12 cellular contexts compared by ENCODE assay signal in the genomic region with DNA sequence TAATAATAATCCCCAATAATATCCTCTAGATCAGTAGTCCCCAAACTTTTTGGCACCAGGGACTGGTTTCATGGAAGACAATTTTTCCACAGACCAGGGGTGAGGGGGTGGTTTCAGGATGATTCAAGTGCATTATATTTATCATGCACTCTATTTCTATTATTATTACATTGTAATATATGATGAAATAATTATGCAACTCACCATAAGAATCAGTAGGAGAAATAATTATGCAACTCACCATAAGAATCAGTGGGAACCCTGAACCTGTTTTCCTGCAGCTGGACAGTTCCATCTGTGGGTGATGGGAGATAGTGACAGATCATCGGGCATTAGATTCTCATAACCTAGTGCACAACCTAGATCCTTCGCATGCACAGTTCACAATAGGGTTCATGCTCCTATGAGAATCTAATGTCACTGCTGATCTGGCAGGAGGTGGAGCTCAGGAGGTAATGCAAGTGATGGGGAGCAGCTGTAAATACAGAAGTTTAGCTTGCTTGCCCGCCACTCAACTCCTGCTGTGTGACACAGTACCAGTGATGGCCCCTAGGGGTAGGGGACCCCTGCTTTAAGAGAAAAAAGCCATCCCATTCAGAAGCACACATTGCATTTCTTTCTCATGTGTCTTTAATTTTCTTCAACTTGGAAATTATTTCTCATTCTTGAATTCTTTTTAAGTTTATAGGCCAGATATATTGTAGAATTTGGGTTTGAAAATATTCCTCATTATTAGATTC. TPM values are rescaled to one million over a fixed set of nuclear protein-coding genes. Genes with fewer than 3 reads are reported as not detected.
DNase-seq lines count a peak whose midpoint lies in the region; ATAC-seq, FAIRE-seq and TF ChIP-seq lines count a peak whose summit lies in the region.
"Had no signal": no experiment of that assay in that cellular context is flagged by ENCODE, and none has a peak within 500 bp of the region (broad histone marks: within the 10 kb centered on the region; RNA-seq: fewer than 3 reads in every experiment).

No MANE protein-coding gene starts in this region.

- FAIRE-seq in K562 (lab: Jason Lieb, UNC), result peak; percentile 56

- H3K4me1 Mint-ChIP-seq in activated CD4-positive, alpha-beta T cell treated with anti-CD3 and anti-CD28 coated beads, Interleukin-2, amount 10 ng/mL, durations not matched to agents 7 days and 5 days, result no peaks in the 10 kb centered on the region
- H3K4me1 Mint-ChIP-seq in activated T-helper 1 cell treated with anti-CD3 and anti-CD28 coated beads, Interleukin-12 subunit alpha, Interleukin-12 subunit beta, Interleukin-2, Interleukin-4 antibody, amounts not matched to agents 30 ng/mL and 10 ng/mL and 1 ng/mL, durations not matched to agents 14 hours and 24 hours and 36 hours (ENCODE audit: low read depth), result no peaks in the 10 kb centered on the region

- no peak overlapping the region for H3K4me3 Mint-ChIP-seq in activated CD4-positive, alpha-beta T cell treated with anti-CD3 and anti-CD28 coated beads, Interleukin-2, amount 10 ng/mL, durations not matched to agents 7 days and 5 days
- no peak overlapping the region for H3K4me3 Mint-ChIP-seq in activated T-helper 1 cell treated with anti-CD3 and anti-CD28 coated beads, Interleukin-12 subunit alpha, Interleukin-12 subunit beta, Interleukin-2, Interleukin-4 antibody, amounts not matched to agents 30 ng/mL and 10 ng/mL and 1 ng/mL, durations not matched to agents 14 hours and 24 hours and 36 hours

- no peaks in the 10 kb centered on the region for H3K4me1 ChIP-seq in K562 (replicated peaks in 1 of 2; ENCODE audit: control insufficient read depth in 2 of 2, insufficient read depth in 2 of 2, low read length in 2 of 2)
- H3K4me1 ChIP-seq in smooth muscle cell (ENCODE audit: low read depth), result no peaks in the 10 kb centered on the region

- H2AFZ ChIP-seq in K562 (ENCODE audit: low read depth, low read length) (no peak overlapping the region), smooth muscle cell (ENCODE audit: low read depth) (no peak overlapping the region)

- no peak for TF ChIP-seq RAD21 in K562 (CRISPR knock-in tag; conservative IDR thresholded peaks at IDR 0.05 in 1 of 2, IDR thresholded peaks at IDR 0.05 in 1 of 2)

- no peak for TF ChIP-seq EP300 in K562 (IDR thresholded peaks at IDR 0.05; ENCODE audit: low read length)

- H3K27me3 ChIP-seq in K562 (ENCODE audit: control insufficient read depth in 2 of 2, insufficient read depth in 2 of 2, low read length in 2 of 2) (no peaks in the 10 kb centered on the region; a peak in 2 of 5 replicates), smooth muscle cell (ENCODE audit: low read depth) (no peaks in the 10 kb centered on the region)
- H3K27me3 ChIP-seq: SJSA1 had no signal

- no peaks in the 10 kb centered on the region for H3K9me1 ChIP-seq in K562 (ENCODE audit: control insufficient read depth, insufficient read depth, low read length)

- H3K36me3 ChIP-seq in K562 (ENCODE audit: control insufficient read depth, insufficient read depth, low read length), result no peaks in the 10 kb centered on the region
- no peaks in the 10 kb centered on the region for H3K36me3 ChIP-seq in smooth muscle cell (ENCODE audit: low read depth)
- H3K36me3 ChIP-seq: SJSA1 had no signal

- no peaks in the 10 kb centered on the region for H3K9me3 ChIP-seq in K562 (replicated peaks; ENCODE audit: control insufficient read depth, insufficient read depth, low read depth, low read length)
- H3K9me3 ChIP-seq in smooth muscle cell (replicated peaks; ENCODE audit: low read depth), result no peaks in the 10 kb centered on the region
- H3K9me3 ChIP-seq: SJSA1 had no signal

- H3K27me3 Mint-ChIP-seq in activated CD4-positive, alpha-beta T cell treated with anti-CD3 and anti-CD28 coated beads, Interleukin-2, amount 10 ng/mL, durations not matched to agents 7 days and 5 days, result peaks cover 1% of the 10 kb centered on the region
- peaks cover 4% of the 10 kb centered on the region for H3K27me3 Mint-ChIP-seq in activated T-helper 1 cell treated with anti-CD3 and anti-CD28 coated beads, Interleukin-12 subunit alpha, Interleukin-12 subunit beta, Interleukin-2, Interleukin-4 antibody, amounts not matched to agents 30 ng/mL and 10 ng/mL and 1 ng/mL, durations not matched to agents 14 hours and 24 hours and 36 hours (ENCODE audit: insufficient read depth)

- DNase-seq in activated CD4-positive, alpha-beta T cell treated with anti-CD3 and anti-CD28 coated beads for 48 hours, result peak; percentile 12
- no peak for DNase-seq in activated CD4-positive, alpha-beta T cell treated with anti-CD3 and anti-CD28 coated beads, Interleukin-2, amount 10 ng/mL, durations not matched to agents 7 days and 5 days
- DNase-seq in K562 (ENCODE audit: extremely low read depth in 1 of 4, low spot score in 3 of 4) (peak; percentile 17 to 32 (median 24)), smooth muscle cell (lab: John Stamatoyannopoulos, UW; ENCODE audit: unreplicated experiment) (no peak), NCI-H510A treated with DMSO at 0.1 percent for 48 hours (lab: John Stamatoyannopoulos, UW) (no peak)
- DNase-seq in activated T-helper 1 cell treated with anti-CD3 and anti-CD28 coated beads, Interleukin-12 subunit alpha, Interleukin-12 subunit beta, Interleukin-2, Interleukin-4 antibody, amounts not matched to agents 30 ng/mL and 10 ng/mL and 1 ng/mL, durations not matched to agents 14 hours and 24 hours and 36 hours (ENCODE audit: low spot score), result no peak
- DNase-seq: NCI-H2171 treated with DMSO at 0.1 percent for 48 hours had no signal

- no peak overlapping the region for H3K4me3 ChIP-seq in K562
- H3K4me3 ChIP-seq in smooth muscle cell, result no peak overlapping the region
- H3K4me3 ChIP-seq: SJSA1 had no signal

- ATAC-seq in HG03342 (IDR thresholded peaks at IDR 0.05; ENCODE audit: unreplicated experiment) (peak; percentile 70), K562 (peak; percentile 87), HG02970 (IDR thresholded peaks at IDR 0.05; ENCODE audit: low FRiP score, unreplicated experiment) (no peak)
- ATAC-seq: activated naive CD4-positive, alpha-beta T cell treated with anti-CD3 and anti-CD28 coated beads, Interleukin-2, amount 50 U/mL, for 72 hours had no signal

- BruUV-seq in K562 (replicated peaks; lab: Mats Ljungman, UMichigan), result no TSS peak

- H3K9me3 Mint-ChIP-seq in activated CD4-positive, alpha-beta T cell treated with anti-CD3 and anti-CD28 coated beads, Interleukin-2, amount 10 ng/mL, durations not matched to agents 7 days and 5 days, result no peaks in the 10 kb centered on the region
- no peaks in the 10 kb centered on the region for H3K9me3 Mint-ChIP-seq in activated T-helper 1 cell treated with anti-CD3 and anti-CD28 coated beads, Interleukin-12 subunit alpha, Interleukin-12 subunit beta, Interleukin-2, Interleukin-4 antibody, amounts not matched to agents 30 ng/mL and 10 ng/mL and 1 ng/mL, durations not matched to agents 14 hours and 24 hours and 36 hours
- H3K9me3 Mint-ChIP-seq: activated naive CD4-positive, alpha-beta T cell treated with anti-CD3 and anti-CD28 coated beads, Interleukin-2, amount 50 U/mL, for 72 hours had no signal

- in situ Hi-C loops in K562 (cut with MboI), result no loop called here

- POLR2A ChIA-PET in activated CD4-positive, alpha-beta T cell treated with anti-CD3 and anti-CD28 coated beads, Interleukin-2, amount 10 ng/mL, durations not matched to agents 7 days and 5 days (lab: Charles Lee), result no interaction called here
- POLR2A ChIA-PET in K562 (lab: Yijun Ruan, JAX), result interaction anchor here (0.5 kb wide), 1 partner anchor 745 kb away, joined by 3 read pairs; no protein-coding TSS in a partner anchor

- CTCF ChIA-PET in activated CD4-positive, alpha-beta T cell treated with anti-CD3 and anti-CD28 coated beads, Interleukin-2, amount 10 ng/mL, durations not matched to agents 7 days and 5 days (lab: Charles Lee), result interaction anchor here (0.9 kb wide), 1 partner anchor 9 kb away, joined by 4 read pairs; no protein-coding TSS in a partner anchor
- CTCF ChIA-PET in K562 (lab: Yijun Ruan, JAX; ENCODE audit: low intra/inter-chr PET ratio), result no interaction called here

- intact Hi-C loops in K562 (cut with micrococcal nuclease), result no loop called here
- intact Hi-C loops in activated T-helper 1 cell treated with anti-CD3 and anti-CD28 coated beads, Interleukin-12 subunit alpha, Interleukin-12 subunit beta, Interleukin-2, Interleukin-4 antibody, amounts not matched to agents 30 ng/mL and 10 ng/mL and 1 ng/mL, durations not matched to agents 14 hours and 24 hours and 36 hours (cut with micrococcal nuclease), result no loop called here

- H3K9ac ChIP-seq in K562 (ENCODE audit: insufficient read depth in 1 of 2, low read depth in 2 of 2, low read length in 2 of 2), result no peak overlapping the region
- H3K9ac ChIP-seq in smooth muscle cell (ENCODE audit: low read depth), result no peak overlapping the region

- H3K27ac ChIP-seq in K562 (ENCODE audit: extremely low read depth, low read depth, low read length), result no peak overlapping the region
- H3K27ac ChIP-seq in smooth muscle cell (ENCODE audit: low read depth), result no peak overlapping the region
- H3K27ac ChIP-seq: SJSA1 had no signal

- TF ChIP-seq CTCF in K562 (IDR thresholded peaks at IDR 0.05 in 2 of 3, conservative IDR thresholded peaks at IDR 0.05 in 1 of 3; ENCODE audit: insufficient read depth in 2 of 3, low read depth in 1 of 3, low read length in 3 of 3) (peak; percentile 32 to 40 (median 35)), smooth muscle cell (IDR thresholded peaks at IDR 0.05; ENCODE audit: borderline replicate concordance, insufficient read depth, poor library complexity, severe bottlenecking) (peak; percentile 3)

- H3K4me2 ChIP-seq in K562 (ENCODE audit: insufficient read depth, low read length) (no peak overlapping the region), smooth muscle cell (no peak overlapping the region)

- H3K27ac Mint-ChIP-seq in activated CD4-positive, alpha-beta T cell treated with anti-CD3 and anti-CD28 coated beads, Interleukin-2, amount 10 ng/mL, durations not matched to agents 7 days and 5 days, result no peak overlapping the region
- H3K27ac Mint-ChIP-seq in activated T-helper 1 cell treated with anti-CD3 and anti-CD28 coated beads, Interleukin-12 subunit alpha, Interleukin-12 subunit beta, Interleukin-2, Interleukin-4 antibody, amounts not matched to agents 30 ng/mL and 10 ng/mL and 1 ng/mL, durations not matched to agents 14 hours and 24 hours and 36 hours, result no peak overlapping the region
- H3K27ac Mint-ChIP-seq: activated naive CD4-positive, alpha-beta T cell treated with anti-CD3 and anti-CD28 coated beads, Interleukin-2, amount 50 U/mL, for 72 hours had no signal

- 3% methylated on average over 3 of the region's 3 CpGs for WGBS in K562 (ENCODE audit: insufficient coverage, low coverage, missing lambda C conversion rate)
- 93% methylated on average over 3 of the region's 3 CpGs for WGBS in smooth muscle cell (ENCODE audit: low lambda C conversion rate)

- no peaks in the 10 kb centered on the region for H3K36me3 Mint-ChIP-seq in activated CD4-positive, alpha-beta T cell treated with anti-CD3 and anti-CD28 coated beads, Interleukin-2, amount 10 ng/mL, durations not matched to agents 7 days and 5 days (ENCODE audit: low read depth)
- no peaks in the 10 kb centered on the region for H3K36me3 Mint-ChIP-seq in activated T-helper 1 cell treated with anti-CD3 and anti-CD28 coated beads, Interleukin-12 subunit alpha, Interleukin-12 subunit beta, Interleukin-2, Interleukin-4 antibody, amounts not matched to agents 30 ng/mL and 10 ng/mL and 1 ng/mL, durations not matched to agents 14 hours and 24 hours and 36 hours (ENCODE audit: low read depth)
- H3K36me3 Mint-ChIP-seq: activated naive CD4-positive, alpha-beta T cell treated with anti-CD3 and anti-CD28 coated beads, Interleukin-2, amount 50 U/mL, for 72 hours had no signal

- H4K20me1 ChIP-seq in K562 (replicated peaks; ENCODE audit: control insufficient read depth, insufficient read depth, low read length) (no peaks in the 10 kb centered on the region), smooth muscle cell (ENCODE audit: low read depth) (no peaks in the 10 kb centered on the region)

- H3K79me2 ChIP-seq in K562 (ENCODE audit: control insufficient read depth, insufficient read depth, low read length), result no peaks in the 10 kb centered on the region
- no peaks in the 10 kb centered on the region for H3K79me2 ChIP-seq in smooth muscle cell (ENCODE audit: low read depth)

- TF ChIP-seq POLR2A in K562 (conservative IDR thresholded peaks at IDR 0.05), result no peak

- no peaks in the 10 kb centered on the region for H3F3A ChIP-seq in smooth muscle cell (ENCODE audit: low read depth)

RNA-seq across cellular contexts. Expression of a gene that starts 16.0 kb away (rescaled TPM):
- total RNA-seq in activated CD4-positive, alpha-beta T cell treated with anti-CD3 and anti-CD28 coated beads, Interleukin-2, amount 10 ng/mL, durations not matched to agents 7 days and 5 days, result under 1 TPM; 0.17 TPM
- not detected in 2 replicates for total RNA-seq in K562 (2011; cell fraction: chromatin; rRNA removed; ENCODE audit: low replicate concordance)
- total RNA-seq in K562 (2011; cell fraction: nucleolus; rRNA removed), result not detected in 2 replicates
- 0.08 and 1.2 TPM in 2 replicates for total RNA-seq in K562 (2011; cell fraction: nucleoplasm; rRNA removed)
- total RNA-seq in K562 (2014; rRNA removed), result not detected in 2 replicates
- total RNA-seq in K562 (2014; rRNA removed; fragmentation: Illumina TruSeq; extraction: Trizol), result not detected in 2 replicates
- not detected in 2 replicates for total RNA-seq in K562 (2015; rRNA removed; fragmentation: Illumina TruSeq; extraction: Trizol)
- 0.16 TPM in 2 replicates for total RNA-seq in K562 (2021)
- polyA plus RNA-seq in K562 (2011; rRNA removed), result 0.04 TPM in 2 replicates
- polyA plus RNA-seq in K562 (2011; cell fraction: cytosol; rRNA removed), result 0.04 TPM in 2 replicates
- 0.04 and 0.20 TPM in 2 replicates for polyA plus RNA-seq in K562 (2011; cell fraction: nucleus; rRNA removed)
- 0.03 and 0.10 TPM in 2 replicates for polyA plus RNA-seq in K562 (2012)
- polyA plus RNA-seq in K562 (2014; fragmentation: Illumina TruSeq; extraction: Trizol), result 0.03 TPM in 1 of 2 replicates, not detected in the other
- not detected for polyA plus RNA-seq in K562 (2014; fragmentation: Nextera tagmentation; extraction: Ambion mirVana)
- 0.11 TPM in 1 of 2 replicates, not detected in the other for polyA plus RNA-seq in K562 (2014; rRNA removed)
- polyA minus RNA-seq in K562 (2011; rRNA and poly(A)+ RNA removed), result 0.07 and 0.09 TPM in 2 replicates
- not detected in 2 replicates for polyA minus RNA-seq in K562 (2011; cell fraction: cytosol; rRNA and poly(A)+ RNA removed)
- under 0.01 and 0.13 TPM in 2 replicates for polyA minus RNA-seq in K562 (2011; cell fraction: nucleus; rRNA and poly(A)+ RNA removed)
- 5.2 and 10.2 TPM in 2 replicates for total RNA-seq in smooth muscle cell
- 9.4 and 17.9 TPM in 2 replicates for polyA plus RNA-seq in smooth muscle cell
- total RNA-seq in activated T-helper 1 cell treated with anti-CD3 and anti-CD28 coated beads, Interleukin-12 subunit alpha, Interleukin-12 subunit beta, Interleukin-2, Interleukin-4 antibody, amounts not matched to agents 30 ng/mL and 10 ng/mL and 1 ng/mL, durations not matched to agents 14 hours and 24 hours and 36 hours, result 0.49 and 0.69 TPM in 2 replicates
- total RNA-seq: G401 had no signal

Comparison
In these comparisons a context has a peak if more than half of its experiments do, and no peak if none do; other contexts are left out.
1. DNase-seq: peak in activated CD4-positive, alpha-beta T cell treated with anti-CD3 and anti-CD28 coated beads for 48 hours (single experiment) and K562 (4 of 4); none in activated CD4-positive, alpha-beta T cell treated with anti-CD3 and anti-CD28 coated beads, Interleukin-2, amount 10 ng/mL, durations not matched to agents 7 days and 5 days (single experiment), smooth muscle cell (single experiment), activated T-helper 1 cell treated with anti-CD3 and anti-CD28 coated beads, Interleukin-12 subunit alpha, Interleukin-12 subunit beta, Interleukin-2, Interleukin-4 antibody, amounts not matched to agents 30 ng/mL and 10 ng/mL and 1 ng/mL, durations not matched to agents 14 hours and 24 hours and 36 hours (single experiment) and NCI-H510A treated with DMSO at 0.1 percent for 48 hours (single experiment).